Comparison of ENCODE assay signal across 23 cellular contexts in the genomic region with DNA sequence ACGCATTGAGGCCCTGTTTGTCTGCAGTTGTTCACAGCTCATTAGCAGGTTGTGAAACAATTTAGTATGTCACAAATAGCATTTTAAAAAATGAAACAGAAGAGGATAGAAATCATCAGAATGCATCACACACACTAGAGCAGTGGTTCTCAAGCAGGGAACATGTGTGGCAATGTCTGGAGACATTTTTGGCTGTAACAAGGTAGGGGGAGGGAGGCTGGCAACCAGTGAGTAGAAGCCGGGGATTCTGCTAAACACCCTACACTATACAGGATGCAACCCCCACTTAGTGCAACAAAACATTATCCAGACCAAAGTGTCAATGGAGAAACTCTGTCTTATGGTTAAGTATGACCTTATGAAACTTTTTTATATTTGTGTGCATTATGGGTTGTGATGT. TPM values are rescaled to one million over a fixed set of nuclear protein-coding genes. Genes with fewer than 3 reads are reported as not detected.
DNase-seq lines count a peak whose midpoint lies in the region; ATAC-seq lines count a peak whose summit lies in the region.
"Had no signal": no experiment of that assay in that cellular context is flagged by ENCODE, and none has a peak within 500 bp of the region (broad histone marks: within the 10 kb centered on the region; RNA-seq: fewer than 3 reads in every experiment).

No MANE protein-coding gene starts in this region.

- no peak overlapping the region for H3K4me3 ChIP-seq in CD8-positive, alpha-beta memory T cell (ENCODE audit: low read length)
- H3K4me3 ChIP-seq: lung, SK-N-MC, stomach had no signal

- no peak overlapping the region for H3K27ac Mint-ChIP-seq in T-helper 1 cell treated with Interleukin-12 subunit alpha and Interleukin-12 subunit beta and Interleukin-4 antibody, amounts not matched to agents 30 μg/mL and 1 μg/mL, for 36 hours
- peak overlapping the region; percentile 12 to 82 (median 51) for H3K27ac Mint-ChIP-seq in CD8-positive, alpha-beta memory T cell
- H3K27ac Mint-ChIP-seq in activated naive CD8-positive, alpha-beta T cell treated with anti-CD3 and anti-CD28 coated beads for 36 hours: peak overlapping the region; percentile 72
- no peak overlapping the region for H3K27ac Mint-ChIP-seq in natural killer cell treated with Interleukin-12 subunit alpha and Interleukin-12 subunit beta and Interleukin-15 and Interleukin-18, amount 100 ng/mL, for 72 hours

- peaks cover 68% of the 10 kb centered on the region for H3K4me1 Mint-ChIP-seq in T-helper 1 cell treated with Interleukin-12 subunit alpha and Interleukin-12 subunit beta and Interleukin-4 antibody, amounts not matched to agents 30 μg/mL and 1 μg/mL, for 36 hours (ENCODE audit: low read depth)
- peaks cover 81 to 91% (median 90%) of the 10 kb centered on the region in 3 donors for H3K4me1 Mint-ChIP-seq in CD8-positive, alpha-beta memory T cell
- H3K4me1 Mint-ChIP-seq in activated naive CD8-positive, alpha-beta T cell treated with anti-CD3 and anti-CD28 coated beads for 36 hours: peaks cover 73% of the 10 kb centered on the region
- H3K4me1 Mint-ChIP-seq in natural killer cell treated with Interleukin-12 subunit alpha and Interleukin-12 subunit beta and Interleukin-15 and Interleukin-18, amount 100 ng/mL, for 72 hours (ENCODE audit: low read depth in 2 of 2): peaks cover 19 to 27% of the 10 kb centered on the region in 2 donors

- POLR2A ChIA-PET in CD8-positive, alpha-beta memory T cell (lab: Charles Lee): no interaction called here

- DNase-seq in T-helper 1 cell (no peak), HT-29 (ENCODE audit: low spot score) (no peak)
- DNase-seq in CD8-positive, alpha-beta memory T cell: no peak
- DNase-seq in activated naive CD8-positive, alpha-beta T cell treated with anti-CD3 and anti-CD28 coated beads for 36 hours: no peak
- DNase-seq in natural killer cell treated with Interleukin-12 subunit alpha and Interleukin-12 subunit beta and Interleukin-15 and Interleukin-18, amount 100 ng/mL, for 72 hours (ENCODE audit: low spot score): no peak
- DNase-seq: activated T-cell treated with anti-CD3 and anti-CD28 coated beads, Interleukin-2, amount 50 U/mL, for 48 hours; DMS 273 treated with DMSO at 0.1 percent for 48 hours; IMR-90; NCI-H1436; NCI-H524 treated with DMSO at 0.1 percent for 48 hours; stimulated activated CD4-positive, alpha-beta T cell treated with anti-CD3 and anti-CD28 coated beads, Interleukin-4, amount 100 ng/mL, for 24 hours; stomach had no signal

- CTCF ChIA-PET in CD8-positive, alpha-beta memory T cell (lab: Charles Lee): no interaction called here

- no peaks in the 10 kb centered on the region for H3K9me3 ChIP-seq in CD8-positive, alpha-beta memory T cell (ENCODE audit: low read length)
- H3K9me3 ChIP-seq: stomach had no signal

- H3K36me3 ChIP-seq in CD8-positive, alpha-beta memory T cell (ENCODE audit: insufficient read depth, low read length): no peaks in the 10 kb centered on the region
- H3K36me3 ChIP-seq: stomach had no signal

- no peaks in the 10 kb centered on the region for H3K9me3 Mint-ChIP-seq in T-helper 1 cell treated with Interleukin-12 subunit alpha and Interleukin-12 subunit beta and Interleukin-4 antibody, amounts not matched to agents 30 μg/mL and 1 μg/mL, for 36 hours
- H3K9me3 Mint-ChIP-seq in CD8-positive, alpha-beta memory T cell: no peaks in the 10 kb centered on the region
- H3K9me3 Mint-ChIP-seq in activated naive CD8-positive, alpha-beta T cell treated with anti-CD3 and anti-CD28 coated beads for 36 hours: peaks cover 4% of the 10 kb centered on the region
- no peaks in the 10 kb centered on the region for H3K9me3 Mint-ChIP-seq in natural killer cell treated with Interleukin-12 subunit alpha and Interleukin-12 subunit beta and Interleukin-15 and Interleukin-18, amount 100 ng/mL, for 72 hours

- no peaks in the 10 kb centered on the region for H3K27me3 Mint-ChIP-seq in T-helper 1 cell treated with Interleukin-12 subunit alpha and Interleukin-12 subunit beta and Interleukin-4 antibody, amounts not matched to agents 30 μg/mL and 1 μg/mL, for 36 hours (ENCODE audit: low read depth)
- no peaks in the 10 kb centered on the region for H3K27me3 Mint-ChIP-seq in CD8-positive, alpha-beta memory T cell
- no peaks in the 10 kb centered on the region for H3K27me3 Mint-ChIP-seq in activated naive CD8-positive, alpha-beta T cell treated with anti-CD3 and anti-CD28 coated beads for 36 hours
- H3K27me3 Mint-ChIP-seq in natural killer cell treated with Interleukin-12 subunit alpha and Interleukin-12 subunit beta and Interleukin-15 and Interleukin-18, amount 100 ng/mL, for 72 hours: no peaks in the 10 kb centered on the region

- peaks cover 75% of the 10 kb centered on the region for H3K4me1 ChIP-seq in CD8-positive, alpha-beta memory T cell (ENCODE audit: insufficient read depth, low read length)
- H3K4me1 ChIP-seq: stomach had no signal

- peak in 1 of 2 donors; percentile 43 for ATAC-seq in natural killer cell treated with Interleukin-12 subunit alpha and Interleukin-12 subunit beta and Interleukin-15 and Interleukin-18, amount 100 ng/mL, for 72 hours
- ATAC-seq in HG02798 (IDR thresholded peaks at IDR 0.05; ENCODE audit: poor library complexity, unreplicated experiment) (no peak), GM21619 (IDR thresholded peaks at IDR 0.05; ENCODE audit: unreplicated experiment) (no peak)

- peaks cover 63% of the 10 kb centered on the region for H3K36me3 Mint-ChIP-seq in T-helper 1 cell treated with Interleukin-12 subunit alpha and Interleukin-12 subunit beta and Interleukin-4 antibody, amounts not matched to agents 30 μg/mL and 1 μg/mL, for 36 hours (ENCODE audit: low read depth)
- H3K36me3 Mint-ChIP-seq in CD8-positive, alpha-beta memory T cell: peaks cover 14 to 44% (median 23%) of the 10 kb centered on the region in 3 donors
- H3K36me3 Mint-ChIP-seq in activated naive CD8-positive, alpha-beta T cell treated with anti-CD3 and anti-CD28 coated beads for 36 hours: peaks cover 75% of the 10 kb centered on the region
- no peaks in the 10 kb centered on the region for H3K36me3 Mint-ChIP-seq in natural killer cell treated with Interleukin-12 subunit alpha and Interleukin-12 subunit beta and Interleukin-15 and Interleukin-18, amount 100 ng/mL, for 72 hours

- no peaks in the 10 kb centered on the region for H3K27me3 ChIP-seq in CD8-positive, alpha-beta memory T cell (ENCODE audit: insufficient read depth, low read length, poor library complexity, severe bottlenecking)
- H3K27me3 ChIP-seq: stomach had no signal

- peak overlapping the region; percentile 28 for H3K4me3 Mint-ChIP-seq in T-helper 1 cell treated with Interleukin-12 subunit alpha and Interleukin-12 subunit beta and Interleukin-4 antibody, amounts not matched to agents 30 μg/mL and 1 μg/mL, for 36 hours
- H3K4me3 Mint-ChIP-seq in CD8-positive, alpha-beta memory T cell: peak overlapping the region in 4 of 7 donors; percentile 27 to 62 (median 41)
- no peak overlapping the region for H3K4me3 Mint-ChIP-seq in activated naive CD8-positive, alpha-beta T cell treated with anti-CD3 and anti-CD28 coated beads for 36 hours
- peak overlapping the region; percentile 21 for H3K4me3 Mint-ChIP-seq in natural killer cell treated with Interleukin-12 subunit alpha and Interleukin-12 subunit beta and Interleukin-15 and Interleukin-18, amount 100 ng/mL, for 72 hours

- H3K27ac ChIP-seq in CD8-positive, alpha-beta memory T cell (ENCODE audit: low read depth, low read length): no peak overlapping the region
- H3K27ac ChIP-seq: SK-N-MC, stomach had no signal

RNA-seq across cellular contexts. Expression of gene BTLA, which starts 27.3 kb away (rescaled TPM):
- 10 to 100 TPM; 14.1 to 14.8 TPM for total RNA-seq in CD8-positive, alpha-beta memory T cell
- 17.6 TPM for polyA plus RNA-seq in CD8-positive, alpha-beta memory T cell
- total RNA-seq in activated naive CD8-positive, alpha-beta T cell treated with anti-CD3 and anti-CD28 coated beads for 36 hours: 10 to 100 TPM; 34.1 to 41.2 TPM
- 1 to 10 TPM in 1 of 2 donors, under 1 TPM in 1; 0.21 to 1.4 TPM for total RNA-seq in natural killer cell treated with Interleukin-12 subunit alpha and Interleukin-12 subunit beta and Interleukin-15 and Interleukin-18, amount 100 ng/mL, for 72 hours
- total RNA-seq in HT-29 (2014; rRNA removed; shearing (Covaris generic)): not detected in 2 replicates
- total RNA-seq: A172, H4, IMR-90, kidney epithelial cell, MCF 10A, RPMI7951 had no signal
- polyA plus RNA-seq: fibroblast of lung, IMR-90 had no signal

Comparison
In these comparisons a context has a peak if more than half of its experiments do, and no peak if none do; other contexts are left out.
1. H3K27ac Mint-ChIP-seq: peak in CD8-positive, alpha-beta memory T cell (8 of 8) and activated naive CD8-positive, alpha-beta T cell treated with anti-CD3 and anti-CD28 coated beads for 36 hours (single experiment); none in T-helper 1 cell treated with Interleukin-12 subunit alpha and Interleukin-12 subunit beta and Interleukin-4 antibody, amounts not matched to agents 30 μg/mL and 1 μg/mL, for 36 hours (single experiment) and natural killer cell treated with Interleukin-12 subunit alpha and Interleukin-12 subunit beta and Interleukin-15 and Interleukin-18, amount 100 ng/mL, for 72 hours (0 of 2).
2. RNA of gene BTLA, which starts 27.3 kb away (total RNA-seq): 34.1 to 41.2 TPM in activated naive CD8-positive, alpha-beta T cell treated with anti-CD3 and anti-CD28 coated beads for 36 hours and 14.1 to 14.8 TPM in CD8-positive, alpha-beta memory T cell; 0.21 to 1.4 TPM in natural killer cell treated with Interleukin-12 subunit alpha and Interleukin-12 subunit beta and Interleukin-15 and Interleukin-18, amount 100 ng/mL, for 72 hours and not detected in HT-29; every median in the first group is over 4 times any median in the second.